30 cellular contexts compared by ENCODE assay signal in the genomic region with DNA sequence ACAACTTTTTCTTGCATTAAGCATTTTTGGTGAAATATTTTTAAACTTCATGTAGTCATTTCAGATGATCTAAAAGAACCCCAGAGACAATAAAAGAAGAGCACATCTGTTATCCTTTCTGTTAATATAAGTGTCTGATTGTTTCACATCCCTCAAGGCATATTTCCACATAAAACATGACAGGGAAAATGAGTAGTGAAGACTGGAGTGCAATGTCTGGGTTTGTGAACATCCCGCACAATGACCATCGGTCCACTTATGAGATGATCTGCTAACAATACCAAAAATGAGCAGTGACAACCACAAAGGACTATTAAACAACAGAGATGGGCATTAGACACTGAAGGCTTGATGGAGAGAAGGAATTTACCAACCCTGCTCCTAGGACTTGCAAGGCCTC.
"Had no signal": no experiment of that assay in that cellular context is flagged by ENCODE, and none has a peak within 500 bp of the region (broad histone marks: within the 10 kb centered on the region; RNA-seq: fewer than 3 reads in every experiment).

No MANE protein-coding gene starts in this region.

- H3K9me3 ChIP-seq: body of pancreas, colonic mucosa, gastrocnemius medialis had no signal

- H3K4me1 Mint-ChIP-seq: activated B cell treated with CpG ODN at 0.5 μM for 24 hours; activated T-helper 17 cell treated with anti-CD3 and anti-CD28 coated beads, Interleukin-2, amount 50 U/mL, for 72 hours had no signal

- ATAC-seq: activated CD4-positive, CD25-positive, alpha-beta regulatory T cell treated with anti-CD3 and anti-CD28 coated beads, Interleukin-2, amount 50 U/mL, for 24 hours; activated CD8-positive, alpha-beta T cell treated with anti-CD3 and anti-CD28 coated beads for 36 hours; activated T-cell treated with anti-CD3 and anti-CD28 coated beads, Interleukin-2, amount 50 U/mL, for 4 hours; activated T-helper 17 cell treated with anti-CD3 and anti-CD28 coated beads, Interleukin-2, amount 50 U/mL, for 72 hours; body of pancreas; esophagus mucosa; gastrocnemius medialis; heart left ventricle had no signal

- H3K27ac Mint-ChIP-seq: activated B cell treated with CpG ODN at 0.5 μM for 24 hours; activated CD8-positive, alpha-beta T cell treated with anti-CD3 and anti-CD28 coated beads for 36 hours; activated naive CD8-positive, alpha-beta T cell; activated T-helper 17 cell treated with anti-CD3 and anti-CD28 coated beads, Interleukin-2, amount 50 U/mL, for 72 hours; T-helper 2 cell treated with Interferon-gamma antibody and Interleukin-4, amounts not matched to agents 5 μg/mL and 100 μg/mL, for 36 hours had no signal

- H3K27me3 ChIP-seq: body of pancreas, colonic mucosa, gastrocnemius medialis, heart left ventricle had no signal

- H3K4me3 ChIP-seq: body of pancreas, colonic mucosa, gastrocnemius medialis, heart left ventricle had no signal

- DNase-seq: activated B cell treated with CpG ODN at 0.5 μM for 24 hours; activated CD4-positive, alpha-beta T cell treated with anti-CD3 and anti-CD28 coated beads for 48 hours; activated CD4-positive, alpha-beta T cell treated with anti-CD3 and anti-CD28 coated beads, Interleukin-2, amount 50 U/mL, for 1 hour; activated CD4-positive, alpha-beta T cell treated with anti-CD3 and anti-CD28 coated beads, Interleukin-2, amount 50 U/mL, for 48 hours; activated CD8-positive, alpha-beta memory T cell treated with anti-CD3 and anti-CD28 coated beads for 24 hours; activated CD8-positive, alpha-beta T cell treated with anti-CD3 and anti-CD28 coated beads for 36 hours; activated effector memory CD4-positive, alpha-beta T cell treated with Interleukin-2 at 50 U/mL for 16 hours; activated gamma-delta T cell treated with Interleukin-2 at 50 U/mL for 16 hours; activated naive CD4-positive, alpha-beta T cell treated with anti-CD3 and anti-CD28 coated beads, Interleukin-2, amount 50 U/mL, for 16 hours; activated naive CD4-positive, alpha-beta T cell treated with Interleukin-2 at 50 U/mL for 16 hours; activated T-cell treated with anti-CD3 and anti-CD28 coated beads, Interleukin-2, amount 50 U/mL, for 4 hours; amygdala; aorta; body of pancreas; central memory CD4-positive, alpha-beta T cell; cerebellar nuclear complex; colonic mucosa; effector CD8-positive, alpha-beta T cell; foreskin fibroblast; gastrocnemius medialis; glutamatergic neuron; heart left ventricle; hypothalamus; T1000; WERI-Rb-1 had no signal

- H3K27ac ChIP-seq: body of pancreas, colonic mucosa, gastrocnemius medialis, heart left ventricle, WERI-Rb-1 had no signal

- H3K4me3 Mint-ChIP-seq: activated B cell treated with CpG ODN at 0.5 μM for 24 hours; activated CD8-positive, alpha-beta T cell treated with anti-CD3 and anti-CD28 coated beads for 36 hours; activated naive CD8-positive, alpha-beta T cell; activated T-cell treated with anti-CD3 and anti-CD28 coated beads, Interleukin-2, amount 50 U/mL, for 4 hours; activated T-helper 17 cell treated with anti-CD3 and anti-CD28 coated beads, Interleukin-2, amount 50 U/mL, for 72 hours; T-helper 2 cell treated with Interferon-gamma antibody and Interleukin-4, amounts not matched to agents 5 μg/mL and 100 μg/mL, for 36 hours had no signal

- H3K4me1 ChIP-seq: body of pancreas, colonic mucosa, gastrocnemius medialis, heart left ventricle had no signal

- H3K27me3 Mint-ChIP-seq: activated B cell treated with CpG ODN at 0.5 μM for 24 hours; activated naive CD8-positive, alpha-beta T cell had no signal

- H3K36me3 ChIP-seq: colonic mucosa, gastrocnemius medialis, heart left ventricle, WERI-Rb-1 had no signal
